Comparison of ENCODE assay signal across 8 cellular contexts in the genomic region with DNA sequence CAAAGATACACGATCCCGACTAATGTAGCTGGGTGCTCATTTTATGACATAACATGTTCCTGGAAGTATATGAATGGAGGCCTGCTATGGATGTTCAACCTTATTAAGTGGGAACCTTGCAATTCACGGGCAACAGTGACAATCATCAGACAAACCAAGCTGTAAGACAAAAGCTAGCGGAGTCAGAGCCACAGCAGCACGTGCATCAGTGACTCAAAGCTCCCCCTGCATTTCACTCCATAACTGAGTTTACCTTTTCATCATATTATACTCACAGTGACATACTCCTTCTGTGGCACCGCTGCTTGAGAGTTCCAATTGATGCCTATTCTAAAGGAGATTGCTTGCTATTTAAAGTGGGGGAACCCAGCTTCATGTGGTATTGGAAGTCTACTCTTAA.
"Had no signal": no experiment of that assay in that cellular context is flagged by ENCODE, and none has a peak within 500 bp of the region (broad histone marks: within the 10 kb centered on the region; RNA-seq: fewer than 3 reads in every experiment).

No MANE protein-coding gene starts in this region.

- FAIRE-seq: G401.6, GM12878, GM12891, GM12892, GM18507, GM19239 had no signal

- DNase-seq: GDM1, GF-D8 had no signal

- H3K4me3 ChIP-seq: GM12878 had no signal

- ATAC-seq: GM12878 had no signal
